27 cellular contexts compared by ENCODE assay signal in genomic region chr16:86527366-86527765, GRCh38. TPM values are rescaled to one million over a fixed set of nuclear protein-coding genes. Genes with fewer than 3 reads are reported as not detected.
"Had no signal": no experiment of that assay in that cellular context is flagged by ENCODE, and none has a peak within 500 bp of the region (broad histone marks: within the 10 kb centered on the region; RNA-seq: fewer than 3 reads in every experiment).

No MANE protein-coding gene starts in this region.

- H2AFZ ChIP-seq: parathyroid adenoma had no signal

- H3K9me3 Mint-ChIP-seq: effector memory CD8-positive, alpha-beta T cell; natural killer cell; stimulated activated memory B cell treated with anti-CD40 and anti-IgM and Interleukin-4, amounts not matched to agents 10 μg/mL and 1 μg/mL and 100 μg/mL, for 72 hours; type B pancreatic cell had no signal

- H3K9me3 ChIP-seq: gastrocnemius medialis, left lung, lower lobe of right lung, neutrophil, prostate gland, right atrium auricular region, spleen, testis had no signal

- H3K36me3 ChIP-seq: prostate gland, right atrium auricular region had no signal

- H3K4me1 Mint-ChIP-seq: memory B cell; natural killer cell; stimulated activated memory B cell treated with anti-CD40 and anti-IgM and Interleukin-4, amounts not matched to agents 10 μg/mL and 1 μg/mL and 100 μg/mL, for 72 hours had no signal

- H3K4me1 ChIP-seq: left lung, lower lobe of right lung, prostate gland, spleen, testis, tibial artery had no signal

- H3K9ac ChIP-seq: parathyroid adenoma had no signal

- H3K27ac ChIP-seq: coronary artery, epithelial cell of prostate, gastrocnemius medialis, left lung, lower lobe of right lung, neutrophil, parathyroid adenoma, prostate gland, right atrium auricular region, skin epidermis, spleen, testis, tibial artery had no signal

- H3K27me3 Mint-ChIP-seq: memory B cell had no signal

- H3K36me3 Mint-ChIP-seq: natural killer cell, type B pancreatic cell had no signal

- DNase-seq: effector memory CD8-positive, alpha-beta T cell; foreskin fibroblast; gastrocnemius medialis; head of caudate nucleus; left cardiac atrium; lower lobe of right lung; natural killer cell; spleen; stimulated activated CD4-positive, alpha-beta T cell treated with anti-CD3 and anti-CD28 coated beads, Interleukin-4, amount 100 ng/mL, for 4 hours; stimulated activated naive CD8-positive, alpha-beta T cell treated with anti-CD3 and anti-CD28 coated beads, Interleukin-15, Interleukin-2, amounts not matched to agents 100 U/mL and 50 U/mL, for 24 hours; substantia nigra; testis; tibial artery had no signal

- H3K27ac Mint-ChIP-seq: effector memory CD8-positive, alpha-beta T cell; memory B cell; natural killer cell; stimulated activated memory B cell treated with anti-CD40 and anti-IgM and Interleukin-4, amounts not matched to agents 10 μg/mL and 1 μg/mL and 100 μg/mL, for 72 hours; type B pancreatic cell had no signal

- H3K27me3 ChIP-seq: right atrium auricular region, testis had no signal

- H3K79me2 ChIP-seq: parathyroid adenoma had no signal

- H3K4me3 Mint-ChIP-seq: effector memory CD8-positive, alpha-beta T cell; memory B cell; natural killer cell; stimulated activated memory B cell treated with anti-CD40 and anti-IgM and Interleukin-4, amounts not matched to agents 10 μg/mL and 1 μg/mL and 100 μg/mL, for 72 hours; type B pancreatic cell had no signal

- H3K4me3 ChIP-seq: coronary artery, gastrocnemius medialis, left lung, lower lobe of right lung, prostate gland, right atrium auricular region, skin epidermis, spleen, testis, tibial artery had no signal

RNA-seq across cellular contexts. Expression of gene FOXF1, which starts 17.0 kb away (rescaled TPM):
- total RNA-seq: kidney epithelial cell, natural killer cell had no signal
- polyA plus RNA-seq: neural cell had no signal

RNA-seq across cellular contexts. Expression of gene FOXC2, which starts 39.3 kb away (rescaled TPM):
- total RNA-seq: mononuclear cell, spleen had no signal
- polyA plus RNA-seq: neural cell had no signal

RNA-seq across cellular contexts. Expression of gene FOXL1, which starts 51.0 kb away (rescaled TPM):
- total RNA-seq: mononuclear cell, spleen had no signal
